ENCODE assay signal across 11 cellular contexts in genomic region chr19:51354103-51354741, GRCh38. TPM values are rescaled to one million over a fixed set of nuclear protein-coding genes. Genes with fewer than 3 reads are reported as not detected.
A peak's percentile ranks its signal among the peaks of the same experiment; 100 is the strongest.
DNase-seq lines count a peak whose midpoint lies in the region; ATAC-seq and TF ChIP-seq lines count a peak whose summit lies in the region.
"Had no signal": no experiment of that assay in that cellular context is flagged by ENCODE, and none has a peak within 500 bp of the region (broad histone marks: within the 10 kb centered on the region; RNA-seq: fewer than 3 reads in every experiment).

No MANE protein-coding gene starts in this region.

- H3K27me3 Mint-ChIP-seq in CD8-positive, alpha-beta T cell (ENCODE audit: low read depth): no peaks in the 10 kb centered on the region
- H3K27me3 Mint-ChIP-seq in neural crest cell (ENCODE audit: low read depth): no peaks in the 10 kb centered on the region

- H3K27ac ChIP-seq in CD8-positive, alpha-beta T cell (ENCODE audit: low read depth, low read length): no peak overlapping the region
- H3K27ac ChIP-seq in HUES6 (ENCODE audit: low read depth, low read length) (no peak overlapping the region), caudate nucleus (ENCODE audit: low read depth, low read length) (peak overlapping the region; percentile 88)

- intact Hi-C loops in CD8-positive, alpha-beta T cell (cut with DNase I, micrococcal nuclease): no loop called here

- H3K4me3 Mint-ChIP-seq in CD8-positive, alpha-beta T cell: no peak overlapping the region
- H3K4me3 Mint-ChIP-seq in neural crest cell: peak overlapping the region; percentile 50
- H3K4me3 Mint-ChIP-seq: natural killer cell had no signal

- TF ChIP-seq CTCF in CD8-positive, alpha-beta T cell (IDR thresholded peaks at IDR 0.05): no peak
- no peak for TF ChIP-seq CTCF in neural crest cell (conservative IDR thresholded peaks at IDR 0.05)

- peaks cover 8% of the 10 kb centered on the region for H3K4me1 ChIP-seq in CD8-positive, alpha-beta T cell (ENCODE audit: insufficient read depth, low read length)
- peaks cover 11% of the 10 kb centered on the region for H3K4me1 ChIP-seq in HUES6 (ENCODE audit: control insufficient read depth, insufficient read depth, low read length)

- no peak for ATAC-seq in CD8-positive, alpha-beta T cell
- ATAC-seq in HG02759 (IDR thresholded peaks at IDR 0.05; ENCODE audit: unreplicated experiment) (no peak), GM18498 (IDR thresholded peaks at IDR 0.05; ENCODE audit: unreplicated experiment) (no peak)
- ATAC-seq: natural killer cell had no signal

- POLR2A ChIA-PET in CD8-positive, alpha-beta T cell (lab: Charles Lee): interaction anchor here (1.0 kb wide), 1 partner anchor 12 kb away, joined by 3 read pairs; the partner anchor contains the start of gene ETFB

- peak overlapping the region; percentile 25 for H3K9ac ChIP-seq in HUES6 (ENCODE audit: low read length)

- H3K36me3 Mint-ChIP-seq in CD8-positive, alpha-beta T cell: peaks cover 29% of the 10 kb centered on the region
- peaks cover 3% of the 10 kb centered on the region for H3K36me3 Mint-ChIP-seq in neural crest cell (ENCODE audit: low read depth)
- H3K36me3 Mint-ChIP-seq: natural killer cell had no signal

- CTCF ChIA-PET in CD8-positive, alpha-beta T cell (lab: Charles Lee): interaction anchor here (0.5 to 1.4 kb wide), 4 partner anchors 16 to 54 kb away, joined by 3 read pairs; no protein-coding TSS in a partner anchor

- peak overlapping the region; percentile 64 for H3K27ac Mint-ChIP-seq in CD8-positive, alpha-beta T cell
- H3K27ac Mint-ChIP-seq in neural crest cell (ENCODE audit: unreplicated experiment): peak overlapping the region; percentile 81
- H3K27ac Mint-ChIP-seq: natural killer cell had no signal

- no peaks in the 10 kb centered on the region for H3K9me3 ChIP-seq in CD8-positive, alpha-beta T cell (ENCODE audit: low read length)
- H3K9me3 ChIP-seq in HUES6 (ENCODE audit: control insufficient read depth, insufficient read depth, low read depth, low read length): no peaks in the 10 kb centered on the region

- no peaks in the 10 kb centered on the region for H3K36me3 ChIP-seq in CD8-positive, alpha-beta T cell (ENCODE audit: insufficient read depth, low read length)
- H3K36me3 ChIP-seq in HUES6 (ENCODE audit: control insufficient read depth, insufficient read depth, low read length): peaks cover 12% of the 10 kb centered on the region

- H3K9me3 Mint-ChIP-seq in CD8-positive, alpha-beta T cell: no peaks in the 10 kb centered on the region
- H3K9me3 Mint-ChIP-seq in neural crest cell: no peaks in the 10 kb centered on the region
- H3K9me3 Mint-ChIP-seq: CD8-positive, alpha-beta memory T cell; natural killer cell had no signal

- H3K27me3 ChIP-seq in CD8-positive, alpha-beta T cell (ENCODE audit: insufficient read depth, low read length): no peaks in the 10 kb centered on the region
- no peaks in the 10 kb centered on the region for H3K27me3 ChIP-seq in HUES6 (ENCODE audit: control insufficient read depth, insufficient read depth, low read length)

- DNase-seq in CD8-positive, alpha-beta T cell: no peak
- DNase-seq in caudate nucleus (lab: John Stamatoyannopoulos, UW): no peak
- no peak for DNase-seq in neural crest cell (ENCODE audit: low read depth, low spot score)
- DNase-seq in COLO829 (ENCODE audit: low spot score): no peak
- DNase-seq: cortex of kidney, Kasumi-1, natural killer cell had no signal

- H3K4me1 Mint-ChIP-seq in CD8-positive, alpha-beta T cell (ENCODE audit: low read depth): peaks cover 22% of the 10 kb centered on the region
- H3K4me1 Mint-ChIP-seq in neural crest cell: peaks cover 22% of the 10 kb centered on the region

- no peak overlapping the region for H3K4me3 ChIP-seq in CD8-positive, alpha-beta T cell (ENCODE audit: low read depth, low read length)
- H3K4me3 ChIP-seq in HUES6 (ENCODE audit: low read depth, low read length): peak overlapping the region; percentile 11; the same call in 1 of the 2 replicates

RNA-seq across cellular contexts. Expression of gene ETFB, which starts 12.0 kb away (rescaled TPM):
- 10 to 100 TPM; 26.6 to 27.5 TPM for total RNA-seq in CD8-positive, alpha-beta T cell
- total RNA-seq in neural crest cell: 41.1 and 42.4 TPM in 2 replicates

RNA-seq across cellular contexts. Expression of gene VSIG10L, which starts 12.3 kb away (rescaled TPM):
- total RNA-seq in CD8-positive, alpha-beta T cell: not detected
- total RNA-seq in neural crest cell: 3.1 and 3.5 TPM in 2 replicates

RNA-seq across cellular contexts. Expression of gene CLDND2, which starts 14.6 kb away (rescaled TPM):
- total RNA-seq in CD8-positive, alpha-beta T cell: 1 to 10 TPM; 1.3 to 2.3 TPM
- 0.84 and 1.1 TPM in 2 replicates for total RNA-seq in neural crest cell

RNA-seq across cellular contexts. Expression of gene NKG7, which starts 18.2 kb away (rescaled TPM):
- 100 to 1,000 TPM; 159 to 169 TPM for total RNA-seq in CD8-positive, alpha-beta T cell
- not detected in 2 replicates for total RNA-seq in neural crest cell

RNA-seq across cellular contexts. Expression of gene LIM2, which starts 33.6 kb away (rescaled TPM):
- not detected for total RNA-seq in CD8-positive, alpha-beta T cell
- total RNA-seq in neural crest cell: not detected in 2 replicates
